Comparison of ENCODE assay signal across 20 cellular contexts in the genomic region with DNA sequence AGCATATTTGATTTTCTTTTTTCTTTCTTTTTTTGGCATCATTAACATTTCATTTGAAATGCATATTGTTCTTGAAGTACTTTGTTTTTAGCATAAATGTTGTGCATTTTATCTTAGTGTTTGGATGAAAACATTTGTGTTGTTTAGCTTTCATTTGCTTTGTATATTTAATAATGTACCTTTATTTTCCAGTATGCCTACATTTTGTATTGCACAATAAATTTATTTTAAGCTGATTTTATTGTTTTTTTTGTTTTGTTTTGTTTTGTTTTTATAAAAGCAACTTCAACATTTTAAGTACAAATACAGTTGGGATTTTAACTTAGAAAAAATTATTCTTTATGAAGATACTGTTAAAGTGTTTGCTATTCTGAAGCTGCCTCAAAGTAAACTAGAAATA. TPM values are rescaled to one million over a fixed set of nuclear protein-coding genes. Genes with fewer than 3 reads are reported as not detected.
DNase-seq lines count a peak whose midpoint lies in the region; ATAC-seq, FAIRE-seq and TF ChIP-seq lines count a peak whose summit lies in the region.
"Had no signal": no experiment of that assay in that cellular context is flagged by ENCODE, and none has a peak within 500 bp of the region (broad histone marks: within the 10 kb centered on the region; RNA-seq: fewer than 3 reads in every experiment).

No MANE protein-coding gene starts in this region.

- dilution Hi-C loops in IMR-90 (cut with HindIII; ENCODE audit: low sequenced_read_pairs, unreplicated experiment), result no loop called here

- H4K20me1 ChIP-seq in IMR-90 (ENCODE audit: insufficient read depth, low read length) (peaks cover 6% of the 10 kb centered on the region; the same call in 1 of the 2 replicates), H1 (replicated peaks in 1 of 2; ENCODE audit: control insufficient read depth in 1 of 2, insufficient read depth in 2 of 2, low read length in 2 of 2) (no peaks in the 10 kb centered on the region)

- H3K4me1 ChIP-seq in IMR-90 (ENCODE audit: control insufficient read depth, insufficient read depth, low read length) (0 out of 2 replicates have a peak, but pooled peaks cover under 1% of the 10 kb centered on the region), H1 (replicated peaks in 1 of 4; ENCODE audit: control insufficient read depth in 3 of 4, insufficient read depth in 4 of 4, low read length in 3 of 4) (peaks cover 0 to 2% (median under 1%) of the 10 kb centered on the region in 4 experiments; a peak in 3 of 7 replicates)

- TF ChIP-seq CTCF in IMR-90 (conservative IDR thresholded peaks at IDR 0.05; ENCODE audit: low read depth, low read length), result no peak
- no peak for TF ChIP-seq CTCF in H1 (IDR thresholded peaks at IDR 0.05; ENCODE audit: control extremely low read depth in 1 of 3, insufficient read depth in 1 of 3, low read depth in 1 of 3, low read length in 3 of 3)
- no peak for TF ChIP-seq CTCF in GM10266 (IDR thresholded peaks at IDR 0.05; ENCODE audit: control insufficient read depth, insufficient read depth, low read depth, missing control alignments)

- no peak overlapping the region for H2BK12ac ChIP-seq in H1 (ENCODE audit: low read depth, low read length)

- no peak overlapping the region for H3K14ac ChIP-seq in IMR-90 (replicated peaks; ENCODE audit: low read depth, low read length)
- H3K14ac ChIP-seq in H1 (ENCODE audit: insufficient read length), result no peak overlapping the region

- H3K27ac ChIP-seq in IMR-90 (ENCODE audit: insufficient read depth, low read length), result no peak overlapping the region
- H3K27ac ChIP-seq in H1 (ENCODE audit: low read depth, low read length), result no peak overlapping the region

- CTCF ChIA-PET in IMR-90 (lab: Yijun Ruan, JAX) (no interaction called here), H1 (lab: Charles Lee; ENCODE audit: partially characterized antibody) (no interaction called here)

- ATAC-seq in IMR-90 (ENCODE audit: low read depth) (no peak), GM19351 (IDR thresholded peaks at IDR 0.05; ENCODE audit: unreplicated experiment) (no peak)
- ATAC-seq: GM12878, T-helper 17 cell had no signal

- peaks cover 1% of the 10 kb centered on the region; the same call in 1 of the 2 replicates for H3K9me1 ChIP-seq in IMR-90 (ENCODE audit: insufficient read depth, low read length)

- H3K4me2 ChIP-seq in IMR-90 (ENCODE audit: low read depth, low read length) (no peak overlapping the region), H1 (ENCODE audit: insufficient read depth in 1 of 2, low read depth in 2 of 2, low read length in 2 of 2) (no peak overlapping the region)

- H3K9ac ChIP-seq in IMR-90 (ENCODE audit: low read depth, low read length), result no peak overlapping the region
- H3K9ac ChIP-seq in H1 (replicated peaks in 1 of 4; ENCODE audit: extremely low read depth in 1 of 4, low read depth in 3 of 4, low read length in 3 of 4), result no peak overlapping the region

- H3K79me2 ChIP-seq in H1 (ENCODE audit: control insufficient read depth in 1 of 2, insufficient read depth in 2 of 2, low read length in 2 of 2), result no peaks in the 10 kb centered on the region

- H3K23ac ChIP-seq in IMR-90 (ENCODE audit: low read depth, low read length), result no peak overlapping the region
- H3K23ac ChIP-seq in H1 (ENCODE audit: insufficient read length), result no peak overlapping the region

- in situ Hi-C loops in IMR-90 (cut with MboI; ENCODE audit: low sequenced_read_pairs), result no loop called here

- H4K91ac ChIP-seq in IMR-90 (ENCODE audit: insufficient read depth, low read depth, low read length) (no peak overlapping the region), H1 (replicated peaks; ENCODE audit: insufficient read length, low read length) (no peak overlapping the region)

- no peak overlapping the region for H2AK9ac ChIP-seq in IMR-90 (replicated peaks; ENCODE audit: low read depth, low read length, poor library complexity)

- POLR2A ChIA-PET in IMR-90 (lab: Charles Lee; ENCODE audit: unreplicated experiment), result no interaction called here
- POLR2A ChIA-PET in H1 (lab: Charles Lee; ENCODE audit: partially characterized antibody), result no interaction called here

- FAIRE-seq in GM19239 (lab: Jason Lieb, UNC), result peak; percentile 64
- FAIRE-seq in H1 (lab: Jason Lieb, UNC), result no peak
- FAIRE-seq: GM12878 had no signal

- no peak overlapping the region for H2BK120ac ChIP-seq in IMR-90 (ENCODE audit: low read depth, low read length)
- no peak overlapping the region for H2BK120ac ChIP-seq in H1 (replicated peaks; ENCODE audit: low read depth, low read length)

- TF ChIP-seq POLR2A in IMR-90 (IDR thresholded peaks at IDR 0.05; ENCODE audit: low read depth, low read length) (no peak), H1 (IDR thresholded peaks at IDR 0.05; ENCODE audit: control extremely low read depth in 1 of 2, low read depth in 2 of 2, low read length in 2 of 2) (no peak)

- TF ChIP-seq RAD21 in IMR-90 (IDR thresholded peaks at IDR 0.05; ENCODE audit: low read length) (no peak), H1 (IDR thresholded peaks at IDR 0.05 in 1 of 2, conservative IDR thresholded peaks at IDR 0.05 in 1 of 2; ENCODE audit: low read depth in 2 of 2, low read length in 2 of 2) (no peak)

- H2BK20ac ChIP-seq in IMR-90 (ENCODE audit: low read depth, low read length) (no peak overlapping the region), H1 (ENCODE audit: low read length) (no peak overlapping the region)

- no peak overlapping the region for H2BK15ac ChIP-seq in IMR-90 (ENCODE audit: low read depth, low read length)
- H2BK15ac ChIP-seq in H1 (ENCODE audit: low read length), result no peak overlapping the region

- H4K8ac ChIP-seq in IMR-90 (ENCODE audit: low read depth in 2 of 2, low read length in 2 of 2), result no peak overlapping the region
- H4K8ac ChIP-seq in H1 (ENCODE audit: extremely low read depth, insufficient read depth, low read length), result no peak overlapping the region

- H3K4ac ChIP-seq in IMR-90 (ENCODE audit: low read depth, low read length) (no peak overlapping the region), H1 (replicated peaks; ENCODE audit: insufficient read length, low read depth, low read length) (no peak overlapping the region)

- intact Hi-C loops in IMR-90 (cut with micrococcal nuclease), result no loop called here

- H3K27me3 ChIP-seq in IMR-90 (ENCODE audit: control insufficient read depth, insufficient read depth, low read length), result no peaks in the 10 kb centered on the region
- H3K27me3 ChIP-seq in H1 (replicated peaks in 1 of 4; ENCODE audit: control insufficient read depth in 3 of 4, extremely low read depth in 1 of 4, insufficient read depth in 3 of 4, low read length in 3 of 4), result no peaks in the 10 kb centered on the region

- H3K18ac ChIP-seq in IMR-90 (ENCODE audit: low read depth, low read length) (no peak overlapping the region), H1 (ENCODE audit: extremely low read depth, low read length) (no peak overlapping the region)

- H3K9me3 ChIP-seq in IMR-90 (ENCODE audit: control insufficient read depth, insufficient read depth, low read length), result no peaks in the 10 kb centered on the region
- H3K9me3 ChIP-seq in H1 (ENCODE audit: insufficient read depth in 2 of 2, low read depth in 1 of 2, low read length in 1 of 2), result no peaks in the 10 kb centered on the region

- H2AFZ ChIP-seq in IMR-90 (replicated peaks; ENCODE audit: low read length, poor library complexity) (no peak overlapping the region), H1 (ENCODE audit: low read length) (no peak overlapping the region)

- no TSS peak for BruUV-seq in IMR-90 (replicated peaks; lab: Mats Ljungman, UMichigan)

- H3K4me3 ChIP-seq in IMR-90 (ENCODE audit: insufficient read depth, low read depth, low read length), result no peak overlapping the region
- no peak overlapping the region for H3K4me3 ChIP-seq in H1 (ENCODE audit: extremely low read depth in 1 of 4, insufficient read depth in 2 of 4, low read depth in 3 of 4, low read length in 4 of 4)
- H3K4me3 ChIP-seq: GM12878 had no signal

- DNase-seq in GM19239 (ENCODE audit: insufficient read length, low spot score), result no peak
- no peak for DNase-seq in IMR-90
- no peak for DNase-seq in H1 (ENCODE audit: low read depth in 1 of 2, low spot score in 2 of 2)
- DNase-seq in GM10266 (ENCODE audit: extremely low spot score), result no peak
- DNase-seq in NCI-H774 (lab: John Stamatoyannopoulos, UW), result no peak
- no peak for DNase-seq in NCI-H1105 (lab: John Stamatoyannopoulos, UW)
- DNase-seq: CD4-positive, CD25-positive, alpha-beta regulatory T cell; DMS79; H7; Kasumi-1; NCI-H1417; NCI-H1694 treated with DMSO at 0.1 percent for 48 hours; NCI-H2081 treated with DMSO at 0.1 percent for 48 hours; NCI-H2171 treated with DMSO at 0.1 percent for 48 hours; NCI-H524 treated with DMSO at 0.1 percent for 48 hours; Right ventricle myocardium superior; SW 1271; T-helper 17 cell had no signal

- H2AK5ac ChIP-seq in IMR-90 (ENCODE audit: low read depth, low read length), result no peak overlapping the region
- no peak overlapping the region for H2AK5ac ChIP-seq in H1 (ENCODE audit: low read depth, low read length)

- H2BK5ac ChIP-seq in IMR-90 (ENCODE audit: low read depth, low read length, poor library complexity, severe bottlenecking), result no peak overlapping the region
- no peak overlapping the region for H2BK5ac ChIP-seq in H1 (ENCODE audit: low read depth, low read length)

- no peak overlapping the region for H4K5ac ChIP-seq in IMR-90 (ENCODE audit: low read depth, low read length)
- H4K5ac ChIP-seq in H1 (ENCODE audit: insufficient read length, low read depth, low read length), result no peak overlapping the region

- H3K36me3 ChIP-seq in IMR-90 (ENCODE audit: control insufficient read depth, insufficient read depth, low read length) (peaks cover 5% of the 10 kb centered on the region), H1 (ENCODE audit: control insufficient read depth in 2 of 4, insufficient read depth in 4 of 4, low read length in 3 of 4) (peaks cover 0 to 8% (median 2%) of the 10 kb centered on the region in 4 experiments; a peak in 2 of 8 replicates)

- H3K56ac ChIP-seq in IMR-90 (ENCODE audit: extremely low read depth, insufficient read depth, low read length), result no peak overlapping the region
- H3K56ac ChIP-seq in H1 (replicated peaks; ENCODE audit: insufficient read length, low read depth, low read length), result no peak overlapping the region

- no peak for TF ChIP-seq EP300 in H1 (IDR thresholded peaks at IDR 0.05; ENCODE audit: borderline replicate concordance in 1 of 2, low read depth in 2 of 2, low read length in 2 of 2)

- no peaks in the 10 kb centered on the region for H3K23me2 ChIP-seq in H1 (ENCODE audit: low read depth, low read length)

- H3K79me1 ChIP-seq in IMR-90 (ENCODE audit: low read depth in 1 of 2, low read length in 2 of 2) (peaks cover 0 to 4% of the 10 kb centered on the region in 2 experiments; a peak in 2 of 4 replicates), H1 (ENCODE audit: low read depth, low read length) (no peaks in the 10 kb centered on the region)

RNA-seq across cellular contexts. Expression of gene GLS, which starts 54.4 kb away (rescaled TPM):
- total RNA-seq in IMR-90 (2012; rRNA removed), result 130 and 279 TPM in 2 replicates
- polyA plus RNA-seq in IMR-90 (2012; rRNA removed) (63.2 and 87.5 TPM in 2 replicates), H1 (2011; rRNA removed) (8.6 and 15.7 TPM in 2 replicates)
- 10.3 and 16.9 TPM in 2 replicates for polyA plus RNA-seq in IMR-90 (2012; cell fraction: cytosol; rRNA removed)
- polyA plus RNA-seq in IMR-90 (2012; cell fraction: nucleus; rRNA removed; ENCODE audit: low replicate concordance), result 45.0 and 212 TPM in 2 replicates
- 81.8 and 89.8 TPM in 2 replicates for total RNA-seq in H1 (2021; fragmentation: NEBNext Ultra II Directional; extraction: Animal tissue kit (Norgen Biotek cat#: 25700))
- polyA plus RNA-seq in H1 (2011; cell fraction: cytosol; rRNA removed), result 24.9 TPM
- 14.4 TPM for polyA plus RNA-seq in H1 (2011; cell fraction: nucleus; rRNA removed)
- polyA plus RNA-seq in H1 (2012, experiment 1 of 2), result 33.9 to 71.7 TPM (median 51.5 TPM) in 4 replicates
- 4.5 TPM for polyA plus RNA-seq in H1 (2012, experiment 2 of 2)
- polyA plus RNA-seq in H1 (2013, experiment 1 of 2), result 34.7 TPM
- polyA plus RNA-seq in H1 (2013, experiment 2 of 2), result 31.8 TPM
- 77.0 and 78.9 TPM in 2 replicates for polyA minus RNA-seq in H1 (2011; rRNA and poly(A)+ RNA removed)
- 38.8 TPM for polyA minus RNA-seq in H1 (2011; cell fraction: cytosol; rRNA and poly(A)+ RNA removed)
- polyA minus RNA-seq in H1 (2011; cell fraction: nucleus; rRNA and poly(A)+ RNA removed), result 157 TPM
